In the genomic region with DNA sequence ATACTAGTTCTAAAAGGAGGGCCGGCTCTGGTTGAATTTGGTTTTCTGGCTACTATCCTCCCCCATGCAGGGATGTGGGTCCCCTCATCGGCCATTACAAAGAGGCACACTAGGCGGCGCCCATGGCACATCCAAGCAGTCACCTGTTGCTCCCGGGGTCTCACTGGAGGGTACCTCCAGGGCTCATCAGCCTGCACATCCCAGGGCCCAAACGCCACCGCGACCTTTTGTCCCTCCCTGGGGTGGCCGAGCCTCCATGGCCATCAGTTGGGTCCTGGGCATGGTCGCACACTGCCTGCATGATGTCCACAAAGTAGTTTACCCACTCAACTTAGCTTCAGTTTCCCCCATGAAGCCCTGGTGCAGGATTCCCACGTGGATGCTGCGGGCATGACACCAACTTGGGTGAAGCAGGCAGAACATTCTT, we compare ENCODE assay signal across 9 cellular contexts. TPM values are rescaled to one million over a fixed set of nuclear protein-coding genes. Genes with fewer than 3 reads are reported as not detected.
DNase-seq lines count a peak whose midpoint lies in the region; ATAC-seq, FAIRE-seq and TF ChIP-seq lines count a peak whose summit lies in the region.
"Had no signal": no experiment of that assay in that cellular context is flagged by ENCODE, and none has a peak within 500 bp of the region (broad histone marks: within the 10 kb centered on the region; RNA-seq: fewer than 3 reads in every experiment).

No MANE protein-coding gene starts in this region.

- no peaks in the 10 kb centered on the region for H4K20me1 ChIP-seq in endothelial cell of umbilical vein (replicated peaks; ENCODE audit: control insufficient read depth, extremely low read depth, insufficient read depth, low read length)

- H3K27me3 ChIP-seq in endothelial cell of umbilical vein (ENCODE audit: control insufficient read depth in 2 of 2, insufficient read depth in 2 of 2, low read length in 2 of 2), result no peaks in the 10 kb centered on the region

- POLR2A ChIA-PET in HEK293 (lab: Yijun Ruan, JAX) (no interaction called here), endothelial cell of umbilical vein (lab: Charles Lee) (no interaction called here)

- no peaks in the 10 kb centered on the region for H3K9me1 ChIP-seq in endothelial cell of umbilical vein (replicated peaks; ENCODE audit: control insufficient read depth, extremely low read depth, insufficient read depth, low read length)

- dilution Hi-C loops in endothelial cell of umbilical vein (cut with MboI; ENCODE audit: extremely low pct_ligation_motif_present, low sequenced_read_pairs), result no loop called here

- ATAC-seq in T-helper 17 cell (peak; percentile 53), HG03025 (IDR thresholded peaks at IDR 0.05; ENCODE audit: low FRiP score, unreplicated experiment) (no peak)

- H3K4me3 Mint-ChIP-seq in T-helper 17 cell, result no peak overlapping the region
- H3K4me3 Mint-ChIP-seq in activated T-helper 1 cell treated with anti-CD3 and anti-CD28 coated beads, Interleukin-12 subunit alpha, Interleukin-12 subunit beta, Interleukin-2, Interleukin-4 antibody, amounts not matched to agents 30 ng/mL and 10 ng/mL and 1 ng/mL, durations not matched to agents 14 hours and 24 hours and 36 hours, result no peak overlapping the region

- H2AFZ ChIP-seq in endothelial cell of umbilical vein (ENCODE audit: low read depth, low read length), result no peak overlapping the region

- no peaks in the 10 kb centered on the region for H3K79me2 ChIP-seq in endothelial cell of umbilical vein (ENCODE audit: control insufficient read depth, insufficient read depth, low read length)

- peak in 8 of 14 donors; percentile 8 to 56 (median 35) for DNase-seq in C1 segment of cervical spinal cord (lab: John Stamatoyannopoulos, UW)
- no peak for DNase-seq in T-helper 17 cell
- peak; percentile 26 for DNase-seq in endothelial cell of umbilical vein (ENCODE audit: low read depth, low spot score)
- peak; percentile 57 for DNase-seq in myocyte (ENCODE audit: low read depth)
- DNase-seq in NCI-H128 (lab: John Stamatoyannopoulos, UW; ENCODE audit: unreplicated experiment), result no peak
- no peak for DNase-seq in activated T-helper 1 cell treated with anti-CD3 and anti-CD28 coated beads, Interleukin-12 subunit alpha, Interleukin-12 subunit beta, Interleukin-2, Interleukin-4 antibody, amounts not matched to agents 30 ng/mL and 10 ng/mL and 1 ng/mL, durations not matched to agents 14 hours and 24 hours and 36 hours (ENCODE audit: low spot score)

- H3K4me1 ChIP-seq in HEK293 (ENCODE audit: control insufficient read depth, insufficient read depth, low read length) (no peaks in the 10 kb centered on the region), endothelial cell of umbilical vein (ENCODE audit: control insufficient read depth, extremely low read depth, insufficient read depth, low read length) (no peaks in the 10 kb centered on the region)

- peak; percentile 71 for TF ChIP-seq CTCF in HEK293 (tag by site-specific recombination; IDR thresholded peaks at IDR 0.05)
- TF ChIP-seq CTCF in endothelial cell of umbilical vein (IDR thresholded peaks at IDR 0.05; ENCODE audit: extremely low read depth in 1 of 2, insufficient read depth in 1 of 2, low read depth in 1 of 2, low read length in 2 of 2), result peak; percentile 53 to 70

- intact Hi-C loops in endothelial cell of umbilical vein (cut with micrococcal nuclease), result loop anchor here (1.0 kb wide), 1 partner anchor 64 kb away; no protein-coding TSS in a partner anchor
- intact Hi-C loops in activated T-helper 1 cell treated with anti-CD3 and anti-CD28 coated beads, Interleukin-12 subunit alpha, Interleukin-12 subunit beta, Interleukin-2, Interleukin-4 antibody, amounts not matched to agents 30 ng/mL and 10 ng/mL and 1 ng/mL, durations not matched to agents 14 hours and 24 hours and 36 hours (cut with micrococcal nuclease), result loop anchor here (2.0 kb wide), 1 partner anchor 63 kb away; no protein-coding TSS in a partner anchor

- no peak overlapping the region for H3K9ac ChIP-seq in endothelial cell of umbilical vein (replicated peaks; ENCODE audit: extremely low read depth, insufficient read depth, low read length)

- no peaks in the 10 kb centered on the region for H3K9me3 Mint-ChIP-seq in activated T-helper 1 cell treated with anti-CD3 and anti-CD28 coated beads, Interleukin-12 subunit alpha, Interleukin-12 subunit beta, Interleukin-2, Interleukin-4 antibody, amounts not matched to agents 30 ng/mL and 10 ng/mL and 1 ng/mL, durations not matched to agents 14 hours and 24 hours and 36 hours

- CTCF ChIA-PET in HEK293 (lab: Yijun Ruan, JAX) (interaction anchor here (0.6 to 10.0 kb wide), 41 partner anchors 11 to 524 kb away, joined by 3 to 234 read pairs (median 5); a partner anchor contains a TSS), endothelial cell of umbilical vein (lab: Charles Lee) (interaction anchor here (0.7 to 5.8 kb wide), 8 partner anchors 12 to 219 kb away, joined by 3 to 57 read pairs (median 4); a partner anchor contains a TSS)

- H3K27me3 Mint-ChIP-seq in T-helper 17 cell, result no peaks in the 10 kb centered on the region
- H3K27me3 Mint-ChIP-seq in activated T-helper 1 cell treated with anti-CD3 and anti-CD28 coated beads, Interleukin-12 subunit alpha, Interleukin-12 subunit beta, Interleukin-2, Interleukin-4 antibody, amounts not matched to agents 30 ng/mL and 10 ng/mL and 1 ng/mL, durations not matched to agents 14 hours and 24 hours and 36 hours (ENCODE audit: insufficient read depth), result no peaks in the 10 kb centered on the region

- H3K36me3 ChIP-seq in HEK293 (ENCODE audit: control insufficient read depth in 2 of 2, insufficient read depth in 1 of 2, low read length in 2 of 2), result peaks cover 0 to 3% of the 10 kb centered on the region in 2 experiments; a peak in 1 of 3 replicates
- H3K36me3 ChIP-seq in endothelial cell of umbilical vein (ENCODE audit: control insufficient read depth in 2 of 2, extremely low read depth in 1 of 2, insufficient read depth in 2 of 2, low read length in 2 of 2), result no peaks in the 10 kb centered on the region

- TF ChIP-seq POLR2A in endothelial cell of umbilical vein (IDR thresholded peaks at IDR 0.05; ENCODE audit: low read depth, low read length), result no peak

- H3K4me1 Mint-ChIP-seq in T-helper 17 cell, result peaks cover 21% of the 10 kb centered on the region
- H3K4me1 Mint-ChIP-seq in activated T-helper 1 cell treated with anti-CD3 and anti-CD28 coated beads, Interleukin-12 subunit alpha, Interleukin-12 subunit beta, Interleukin-2, Interleukin-4 antibody, amounts not matched to agents 30 ng/mL and 10 ng/mL and 1 ng/mL, durations not matched to agents 14 hours and 24 hours and 36 hours (ENCODE audit: low read depth), result peaks cover 24% of the 10 kb centered on the region

- H3K27ac ChIP-seq in HEK293 (ENCODE audit: extremely low read depth, low read depth, low read length) (no peak overlapping the region), endothelial cell of umbilical vein (ENCODE audit: insufficient read depth, low read depth, low read length) (no peak overlapping the region)

- H3K9me3 ChIP-seq in HEK293 (ENCODE audit: control insufficient read depth, insufficient read depth, low read depth, low read length) (no peaks in the 10 kb centered on the region), T-helper 17 cell (ENCODE audit: control insufficient read depth, low read length, poor library complexity, severe bottlenecking) (no peaks in the 10 kb centered on the region), endothelial cell of umbilical vein (replicated peaks; ENCODE audit: control insufficient read depth, insufficient read depth, low read length) (no peaks in the 10 kb centered on the region)

- H3K27ac Mint-ChIP-seq in T-helper 17 cell, result no peak overlapping the region
- H3K27ac Mint-ChIP-seq in activated T-helper 1 cell treated with anti-CD3 and anti-CD28 coated beads, Interleukin-12 subunit alpha, Interleukin-12 subunit beta, Interleukin-2, Interleukin-4 antibody, amounts not matched to agents 30 ng/mL and 10 ng/mL and 1 ng/mL, durations not matched to agents 14 hours and 24 hours and 36 hours, result no peak overlapping the region

- H3K4me2 ChIP-seq in endothelial cell of umbilical vein (ENCODE audit: insufficient read depth, low read length), result no peak overlapping the region

- no TSS peak for BruUV-seq in endothelial cell of umbilical vein (replicated peaks; lab: Mats Ljungman, UMichigan)

- FAIRE-seq in endothelial cell of umbilical vein (lab: Jason Lieb, UNC), result peak; percentile 69

- H3K4me3 ChIP-seq in HEK293 (ENCODE audit: low read depth, low read length) (no peak overlapping the region), endothelial cell of umbilical vein (replicated peaks in 1 of 3; ENCODE audit: insufficient read depth in 1 of 3, low read depth in 1 of 3, low read length in 3 of 3) (no peak overlapping the region)

- H3K36me3 Mint-ChIP-seq in T-helper 17 cell (ENCODE audit: low read depth), result peaks cover 2% of the 10 kb centered on the region
- H3K36me3 Mint-ChIP-seq in activated T-helper 1 cell treated with anti-CD3 and anti-CD28 coated beads, Interleukin-12 subunit alpha, Interleukin-12 subunit beta, Interleukin-2, Interleukin-4 antibody, amounts not matched to agents 30 ng/mL and 10 ng/mL and 1 ng/mL, durations not matched to agents 14 hours and 24 hours and 36 hours (ENCODE audit: low read depth), result peaks cover 12% of the 10 kb centered on the region

RNA-seq across cellular contexts. Expression of a gene that starts 28.3 kb away (rescaled TPM):
- 10 to 100 TPM; 37.8 to 51.2 TPM for total RNA-seq in T-helper 17 cell
- total RNA-seq in endothelial cell of umbilical vein, result 62.8 and 63.9 TPM in 2 replicates
- 28.6 and 35.5 TPM in 2 replicates for polyA plus RNA-seq in endothelial cell of umbilical vein
- 43.9 and 58.0 TPM in 2 replicates for polyA plus RNA-seq in endothelial cell of umbilical vein (2011; cell fraction: cytosol; rRNA removed)
- 46.3 and 62.8 TPM in 2 replicates for polyA plus RNA-seq in endothelial cell of umbilical vein (2011; cell fraction: nucleus; rRNA removed)
- polyA plus RNA-seq in endothelial cell of umbilical vein (2012), result 40.4 and 77.4 TPM in 2 replicates
- 43.4 and 43.9 TPM in 2 replicates for polyA minus RNA-seq in endothelial cell of umbilical vein
- 94.8 TPM for polyA minus RNA-seq in endothelial cell of umbilical vein (2011; cell fraction: cytosol; rRNA and poly(A)+ RNA removed)
- 16.5 and 25.4 TPM in 2 replicates for polyA minus RNA-seq in endothelial cell of umbilical vein (2011; cell fraction: nucleus; rRNA and poly(A)+ RNA removed)
- total RNA-seq in myocyte, result 116 and 122 TPM in 2 replicates
- polyA plus RNA-seq in myocyte (2012), result 45.2 TPM
- 160 and 163 TPM in 2 replicates for total RNA-seq in activated T-helper 1 cell treated with anti-CD3 and anti-CD28 coated beads, Interleukin-12 subunit alpha, Interleukin-12 subunit beta, Interleukin-2, Interleukin-4 antibody, amounts not matched to agents 30 ng/mL and 10 ng/mL and 1 ng/mL, durations not matched to agents 14 hours and 24 hours and 36 hours

RNA-seq across cellular contexts. Expression of a gene that starts 46.2 kb away (rescaled TPM):
- under 1 TPM; 0.63 to 0.65 TPM for total RNA-seq in T-helper 17 cell
- 2.5 and 4.0 TPM in 2 replicates for total RNA-seq in endothelial cell of umbilical vein
- polyA plus RNA-seq in endothelial cell of umbilical vein, result 6.4 and 7.7 TPM in 2 replicates
- 6.3 and 6.7 TPM in 2 replicates for polyA plus RNA-seq in endothelial cell of umbilical vein (2011; cell fraction: cytosol; rRNA removed)
- polyA plus RNA-seq in endothelial cell of umbilical vein (2011; cell fraction: nucleus; rRNA removed), result 1.7 and 2.1 TPM in 2 replicates
- polyA plus RNA-seq in endothelial cell of umbilical vein (2012), result 4.2 and 5.6 TPM in 2 replicates
- polyA minus RNA-seq in endothelial cell of umbilical vein, result 5.5 and 15.6 TPM in 2 replicates
- not detected for polyA minus RNA-seq in endothelial cell of umbilical vein (2011; cell fraction: cytosol; rRNA and poly(A)+ RNA removed)
- 1.1 and 1.6 TPM in 2 replicates for polyA minus RNA-seq in endothelial cell of umbilical vein (2011; cell fraction: nucleus; rRNA and poly(A)+ RNA removed)
- 1.6 and 2.9 TPM in 2 replicates for total RNA-seq in myocyte
- 2.0 TPM for polyA plus RNA-seq in myocyte (2012)
- 1.2 and 1.9 TPM in 2 replicates for total RNA-seq in activated T-helper 1 cell treated with anti-CD3 and anti-CD28 coated beads, Interleukin-12 subunit alpha, Interleukin-12 subunit beta, Interleukin-2, Interleukin-4 antibody, amounts not matched to agents 30 ng/mL and 10 ng/mL and 1 ng/mL, durations not matched to agents 14 hours and 24 hours and 36 hours

RNA-seq across cellular contexts. Expression of a gene that starts 56.9 kb away (rescaled TPM):
- total RNA-seq in T-helper 17 cell, result 1 to 10 TPM in 1 of 2 donors, under 1 TPM in 1; 0.05 to 1.1 TPM
- total RNA-seq in endothelial cell of umbilical vein, result not detected in 2 replicates
- polyA plus RNA-seq in endothelial cell of umbilical vein, result not detected in 2 replicates
- polyA plus RNA-seq in endothelial cell of umbilical vein (2011; cell fraction: cytosol; rRNA removed), result not detected in 2 replicates
- polyA plus RNA-seq in endothelial cell of umbilical vein (2011; cell fraction: nucleus; rRNA removed), result not detected in 2 replicates
- not detected in 2 replicates for polyA plus RNA-seq in endothelial cell of umbilical vein (2012)
- polyA minus RNA-seq in endothelial cell of umbilical vein, result 0.42 TPM in 1 of 2 replicates, not detected in the other
- 1.4 TPM for polyA minus RNA-seq in endothelial cell of umbilical vein (2011; cell fraction: cytosol; rRNA and poly(A)+ RNA removed)
- not detected in 2 replicates for polyA minus RNA-seq in endothelial cell of umbilical vein (2011; cell fraction: nucleus; rRNA and poly(A)+ RNA removed)
- total RNA-seq in myocyte, result 2.9 and 5.2 TPM in 2 replicates
- polyA plus RNA-seq in myocyte (2012), result 0.68 TPM
- 0.15 and 0.52 TPM in 2 replicates for total RNA-seq in activated T-helper 1 cell treated with anti-CD3 and anti-CD28 coated beads, Interleukin-12 subunit alpha, Interleukin-12 subunit beta, Interleukin-2, Interleukin-4 antibody, amounts not matched to agents 30 ng/mL and 10 ng/mL and 1 ng/mL, durations not matched to agents 14 hours and 24 hours and 36 hours
- total RNA-seq: subcutaneous adipose tissue had no signal

Comparison
In these comparisons a context has a peak if more than half of its experiments do, and no peak if none do; other contexts are left out.
1. DNase-seq: peak in C1 segment of cervical spinal cord (8 of 14), endothelial cell of umbilical vein (single experiment) and myocyte (single experiment); none in T-helper 17 cell (0 of 3), NCI-H128 (single experiment) and activated T-helper 1 cell treated with anti-CD3 and anti-CD28 coated beads, Interleukin-12 subunit alpha, Interleukin-12 subunit beta, Interleukin-2, Interleukin-4 antibody, amounts not matched to agents 30 ng/mL and 10 ng/mL and 1 ng/mL, durations not matched to agents 14 hours and 24 hours and 36 hours (single experiment).